18 cellular contexts compared by ENCODE assay signal in genomic region chr1:31569773-31570172, GRCh38. TPM values are rescaled to one million over a fixed set of nuclear protein-coding genes. Genes with fewer than 3 reads are reported as not detected.
"Had no signal": no experiment of that assay in that cellular context is flagged by ENCODE, and none has a peak within 500 bp of the region (broad histone marks: within the 10 kb centered on the region; RNA-seq: fewer than 3 reads in every experiment).

No MANE protein-coding gene starts in this region.

- H3K27ac Mint-ChIP-seq: activated CD8-positive, alpha-beta memory T cell treated with anti-CD3 and anti-CD28 coated beads, Interleukin-2, amount 10 ng/mL, durations not matched to agents 7 days and 5 days; activated naive CD8-positive, alpha-beta T cell; naive thymus-derived CD4-positive, alpha-beta T cell; T-helper 1 cell treated with Interleukin-12 subunit alpha and Interleukin-12 subunit beta and Interleukin-4 antibody, amounts not matched to agents 30 μg/mL and 1 μg/mL, for 36 hours had no signal

- H2AFZ ChIP-seq: parathyroid adenoma had no signal

- H3K27ac ChIP-seq: epithelial cell of prostate, parathyroid adenoma, sigmoid colon, tibial nerve, uterus had no signal

- H3K4me3 Mint-ChIP-seq: activated CD8-positive, alpha-beta memory T cell treated with anti-CD3 and anti-CD28 coated beads, Interleukin-2, amount 10 ng/mL, durations not matched to agents 7 days and 5 days; activated naive CD8-positive, alpha-beta T cell; naive thymus-derived CD4-positive, alpha-beta T cell; T-helper 1 cell treated with Interleukin-12 subunit alpha and Interleukin-12 subunit beta and Interleukin-4 antibody, amounts not matched to agents 30 μg/mL and 1 μg/mL, for 36 hours had no signal

- H3K36me3 Mint-ChIP-seq: activated CD8-positive, alpha-beta memory T cell treated with anti-CD3 and anti-CD28 coated beads, Interleukin-2, amount 10 ng/mL, durations not matched to agents 7 days and 5 days; activated naive CD8-positive, alpha-beta T cell; naive thymus-derived CD4-positive, alpha-beta T cell had no signal

- H3K36me3 ChIP-seq: sigmoid colon, tibial nerve, uterus had no signal

- H3K9ac ChIP-seq: parathyroid adenoma had no signal

- H3K79me2 ChIP-seq: parathyroid adenoma had no signal

- ATAC-seq: activated CD8-positive, alpha-beta memory T cell treated with anti-CD3 and anti-CD28 coated beads, Interleukin-2, amount 10 ng/mL, durations not matched to agents 7 days and 5 days; naive thymus-derived CD4-positive, alpha-beta T cell had no signal

- H3K9me3 ChIP-seq: sigmoid colon, tibial nerve, uterus had no signal

- DNase-seq: activated CD4-positive, alpha-beta T cell treated with anti-CD3 and anti-CD28 coated beads for 1 hour; activated CD4-positive, alpha-beta T cell treated with anti-CD3 and anti-CD28 coated beads, Interleukin-2, amount 50 U/mL, for 48 hours; activated CD8-positive, alpha-beta memory T cell treated with anti-CD3 and anti-CD28 coated beads, Interleukin-2, amount 10 ng/mL, durations not matched to agents 7 days and 5 days; foreskin melanocyte; glutamatergic neuron; left ventricle myocardium superior; sigmoid colon; stimulated activated naive CD4-positive, alpha-beta T cell treated with Interleukin-2 at 50 U/mL for 16 hours; uterus had no signal

- H3K4me1 ChIP-seq: parathyroid adenoma had no signal

- H3K4me3 ChIP-seq: sigmoid colon, tibial nerve, uterus had no signal

- H3K27me3 ChIP-seq: sigmoid colon, tibial nerve, uterus had no signal

- H3K4me1 Mint-ChIP-seq: activated CD8-positive, alpha-beta memory T cell treated with anti-CD3 and anti-CD28 coated beads, Interleukin-2, amount 10 ng/mL, durations not matched to agents 7 days and 5 days had no signal

- H3K9me3 Mint-ChIP-seq: T-helper 1 cell treated with Interleukin-12 subunit alpha and Interleukin-12 subunit beta and Interleukin-4 antibody, amounts not matched to agents 30 μg/mL and 1 μg/mL, for 36 hours had no signal

- FAIRE-seq: keratinocyte had no signal

RNA-seq across cellular contexts. Expression of gene TINAGL1, which starts 6.5 kb away (rescaled TPM):
- total RNA-seq: activated CD8-positive, alpha-beta memory T cell treated with anti-CD3 and anti-CD28 coated beads, Interleukin-2, amount 10 ng/mL, durations not matched to agents 7 days and 5 days; naive thymus-derived CD4-positive, alpha-beta T cell had no signal
- polyA plus RNA-seq: naive thymus-derived CD4-positive, alpha-beta T cell had no signal

RNA-seq across cellular contexts. Expression of gene HCRTR1, which starts 47.7 kb away (rescaled TPM):
- total RNA-seq: activated CD8-positive, alpha-beta memory T cell treated with anti-CD3 and anti-CD28 coated beads, Interleukin-2, amount 10 ng/mL, durations not matched to agents 7 days and 5 days; fibroblast of lung; mucosa of gallbladder; naive thymus-derived CD4-positive, alpha-beta T cell; sigmoid colon; uterus had no signal
- polyA plus RNA-seq: fibroblast of lung; keratinocyte; naive thymus-derived CD4-positive, alpha-beta T cell had no signal
